1 cellular context compared by ENCODE assay signal in the genomic region with DNA sequence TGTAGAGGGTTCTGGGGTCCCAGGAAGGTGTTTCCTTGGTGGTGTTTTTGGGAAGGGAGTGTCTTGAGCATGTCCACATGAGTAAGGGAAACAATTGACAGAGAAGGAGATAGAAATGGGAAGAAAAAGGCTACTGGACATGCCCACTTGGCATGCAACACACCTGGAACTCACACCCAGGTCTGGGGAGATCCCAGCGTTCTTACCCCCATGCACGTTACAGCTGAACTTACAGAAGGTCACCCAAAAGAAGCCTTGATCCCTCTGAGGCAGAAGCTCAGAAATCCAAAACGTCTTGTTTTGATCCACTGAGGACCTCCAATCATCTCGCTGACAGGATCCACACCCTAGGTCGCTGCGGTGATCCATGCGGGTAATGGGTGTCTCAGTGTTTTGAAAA.
TF ChIP-seq lines count a peak whose summit lies in the region.

No MANE protein-coding gene starts in this region.

TF ChIP-seq in HepG2, 621 proteins besides CTCF, POLR2A, EP300 and RAD21 (continued from another document):
- TF ChIP-seq SRSF4 (IDR thresholded peaks at IDR 0.05; ENCODE audit: low read depth, low read length, poor library complexity, severe bottlenecking) (no peak), RBFOX2 (IDR thresholded peaks at IDR 0.05; ENCODE audit: low read depth, low read length) (no peak), SNAPC2 (CRISPR knock-in tag; IDR thresholded peaks at IDR 0.05) (no peak), AGO2 (optimal IDR thresholded peaks at IDR 0.05; ENCODE audit: low read depth, low read length) (peak; percentile 31), KDM2A (CRISPR knock-in tag; IDR thresholded peaks at IDR 0.05; ENCODE audit: borderline replicate concordance, low read depth) (peak; percentile 22; the same call in 1 of the 2 replicates), HDAC1 (CRISPR knock-in tag; IDR thresholded peaks at IDR 0.05) (no peak), FOXA3 (CRISPR knock-in tag; IDR thresholded peaks at IDR 0.05) (no peak), FOXC1 (CRISPR knock-in tag; IDR thresholded peaks at IDR 0.05; ENCODE audit: borderline replicate concordance) (no peak)
